Comparison of ENCODE assay signal across 12 cellular contexts in the genomic region with DNA sequence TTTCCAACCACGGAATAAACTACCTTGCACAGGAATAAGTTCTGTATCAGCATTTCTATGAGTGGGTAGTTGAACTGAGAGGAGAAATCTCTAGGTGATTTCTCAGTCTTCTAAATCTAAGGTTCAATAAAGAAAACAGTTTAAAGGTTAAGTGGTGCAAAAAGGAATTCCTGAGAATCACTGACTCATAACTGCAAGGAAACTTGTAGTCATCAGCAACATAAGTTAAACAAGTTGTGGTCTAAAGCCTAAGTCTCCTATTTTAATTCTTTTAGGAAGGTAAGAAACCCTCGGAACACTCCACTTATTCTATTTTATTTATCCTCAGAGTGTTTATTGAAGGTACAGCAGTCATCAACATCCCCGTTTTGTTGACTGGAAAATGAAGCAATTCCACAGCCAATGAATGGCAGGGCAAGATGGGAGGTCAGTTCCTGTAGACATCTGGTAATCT.
DNase-seq lines count a peak whose midpoint lies in the region; TF ChIP-seq lines count a peak whose summit lies in the region.
"Had no signal": no experiment of that assay in that cellular context is flagged by ENCODE, and none has a peak within 500 bp of the region (broad histone marks: within the 10 kb centered on the region; RNA-seq: fewer than 3 reads in every experiment).

No MANE protein-coding gene starts in this region.

- no peak overlapping the region for H3K4me3 ChIP-seq in choroid plexus epithelial cell (ENCODE audit: low read depth, low read length)
- no peak overlapping the region for H3K4me3 ChIP-seq in ovary

- no peaks in the 10 kb centered on the region for H3K9me3 ChIP-seq in ovary

- 73 to 80% (median 74%) methylated on average over 3 of the region's 3 CpGs for WGBS in ovary, 3 donors

- TF ChIP-seq CTCF in choroid plexus epithelial cell (conservative IDR thresholded peaks at IDR 0.05; ENCODE audit: low read depth, low read length) (no peak), ovary (IDR thresholded peaks at IDR 0.05) (no peak)

- no peaks in the 10 kb centered on the region for H3K36me3 ChIP-seq in ovary

- no peak overlapping the region for H3K27ac ChIP-seq in ovary

- no peak for TF ChIP-seq POLR2A in ovary (IDR thresholded peaks at IDR 0.05)

- H3K4me1 ChIP-seq in ovary (ENCODE audit: insufficient read depth): no peaks in the 10 kb centered on the region

- in situ Hi-C loops in Caki2 (cut with HindIII; ENCODE audit: low pct_unique_long_range_greater_than_20kb, low sequenced_read_pairs): no loop called here

- intact Hi-C loops in posterior vena cava (cut with DNase I): no loop called here
- intact Hi-C loops in ovary (cut with DNase I): no loop called here

- no peak for TF ChIP-seq EP300 in ovary (IDR thresholded peaks at IDR 0.05)

- H3K27me3 ChIP-seq in ovary: no peaks in the 10 kb centered on the region

- peak; percentile 77 for DNase-seq in Caki2 (ENCODE audit: low read depth)
- peak; percentile 39 for DNase-seq in LoVo (ENCODE audit: low spot score)
- DNase-seq in choroid plexus epithelial cell (ENCODE audit: low read depth): peak; percentile 86
- DNase-seq in non-pigmented ciliary epithelial cell (ENCODE audit: low read depth): peak; percentile 68
- DNase-seq in foreskin melanocyte: no peak
- no peak for DNase-seq in posterior vena cava (ENCODE audit: low spot score)
- DNase-seq in NCI-H146 (lab: John Stamatoyannopoulos, UW): no peak
- no peak for DNase-seq in ovary
- DNase-seq: activated CD4-positive, alpha-beta T cell treated with anti-CD3 and anti-CD28 coated beads for 1 hour; DMS53; NCI-H2227 treated with DMSO at 0.1 percent for 48 hours; Right ventricle myocardium superior had no signal

Comparison
In these comparisons a context has a peak if more than half of its experiments do, and no peak if none do; other contexts are left out.
1. DNase-seq: peak in Caki2 (single experiment), LoVo (single experiment), choroid plexus epithelial cell (single experiment) and non-pigmented ciliary epithelial cell (single experiment); none in foreskin melanocyte (single experiment), posterior vena cava (single experiment), NCI-H146 (single experiment) and ovary (0 of 5).